ENCODE assay signal across 26 cellular contexts in the genomic region with DNA sequence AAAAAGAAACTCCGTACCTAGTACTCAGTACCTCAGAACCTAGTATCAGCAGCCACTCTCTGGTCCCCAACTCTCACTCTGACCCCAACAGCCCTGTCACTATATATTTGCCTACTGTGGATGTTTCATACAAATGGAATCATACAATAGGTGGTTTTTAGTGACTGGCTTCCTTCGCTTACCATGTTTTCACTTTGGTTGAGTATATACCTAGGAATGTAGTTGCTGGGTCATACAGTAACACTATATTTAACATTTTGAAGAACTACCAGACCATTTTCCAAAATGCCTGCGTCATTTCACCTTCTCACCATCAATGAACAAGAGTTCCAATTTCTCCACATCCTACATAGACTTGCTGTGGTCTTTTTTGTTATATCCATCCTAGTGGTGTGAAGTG.
"Had no signal": no experiment of that assay in that cellular context is flagged by ENCODE, and none has a peak within 500 bp of the region (broad histone marks: within the 10 kb centered on the region; RNA-seq: fewer than 3 reads in every experiment).

No MANE protein-coding gene starts in this region.

- H3K9ac ChIP-seq: neural progenitor cell had no signal

- H3K4me1 ChIP-seq: esophagus muscularis mucosa, gastrocnemius medialis, left ventricle myocardium inferior, lower lobe of right lung, suprapubic skin, thyroid gland, upper lobe of left lung, uterus had no signal

- DNase-seq: cortex of kidney; effector memory CD4-positive, alpha-beta T cell; gastrocnemius medialis; immature natural killer cell; left cardiac atrium; left ventricle myocardium inferior; lower lobe of right lung; mesenchymal stem cell; midbrain; nucleus accumbens; pancreas; right cardiac atrium; small intestine; stimulated activated CD4-positive, alpha-beta T cell treated with anti-CD3 and anti-CD28 coated beads, Interleukin-4, amount 100 ng/mL, for 1 hour; stimulated activated CD8-positive, alpha-beta memory T cell treated with anti-CD3 and anti-CD28 coated beads, Interleukin-4, amount 100 ng/mL, for 48 hours; stimulated activated naive CD8-positive, alpha-beta T cell treated with anti-CD3 and anti-CD28 coated beads, Interleukin-15, Interleukin-2, amounts not matched to agents 100 U/mL and 50 U/mL, for 24 hours; thyroid gland; upper lobe of left lung; uterus had no signal

- H3K9me3 Mint-ChIP-seq: immature natural killer cell; natural killer cell treated with Interleukin-12 subunit alpha and Interleukin-12 subunit beta and Interleukin-15 and Interleukin-18, amount 100 ng/mL, for 72 hours; neural progenitor cell had no signal

- ATAC-seq: gastrocnemius medialis; left cardiac atrium; lower lobe of right lung; natural killer cell treated with Interleukin-12 subunit alpha and Interleukin-12 subunit beta and Interleukin-15 and Interleukin-18, amount 100 ng/mL, for 72 hours; pancreas; right cardiac atrium; stimulated activated effector memory CD8-positive, alpha-beta T cell treated with anti-CD3 and anti-CD28 coated beads, Interleukin-12 subunit alpha, Interleukin-12 subunit beta, amount 100 ng/mL, for 72 hours; stimulated activated naive CD8-positive, alpha-beta T cell treated with anti-CD3 and anti-CD28 coated beads, Interleukin-15, Interleukin-2, amounts not matched to agents 100 U/mL and 50 U/mL, for 24 hours had no signal

- H3K9me3 ChIP-seq: esophagus muscularis mucosa, gastrocnemius medialis, left ventricle myocardium inferior, lower lobe of right lung, pancreas, suprapubic skin, thyroid gland, upper lobe of left lung, uterus had no signal

- H3K27ac ChIP-seq: epithelial cell of prostate, esophagus muscularis mucosa, gastrocnemius medialis, left ventricle myocardium inferior, lower lobe of right lung, neural progenitor cell, pancreas, suprapubic skin, thyroid gland, upper lobe of left lung, uterus had no signal

- H3K27me3 ChIP-seq: esophagus muscularis mucosa, gastrocnemius medialis, neural progenitor cell, pancreas, suprapubic skin, thyroid gland, upper lobe of left lung, uterus had no signal

- H3K36me3 Mint-ChIP-seq: natural killer cell treated with Interleukin-12 subunit alpha and Interleukin-12 subunit beta and Interleukin-15 and Interleukin-18, amount 100 ng/mL, for 72 hours; neural progenitor cell had no signal

- H3K4me3 Mint-ChIP-seq: immature natural killer cell; natural killer cell treated with Interleukin-12 subunit alpha and Interleukin-12 subunit beta and Interleukin-15 and Interleukin-18, amount 100 ng/mL, for 72 hours; neural progenitor cell; stimulated activated effector memory CD8-positive, alpha-beta T cell treated with anti-CD3 and anti-CD28 coated beads, Interleukin-12 subunit alpha, Interleukin-12 subunit beta, amount 100 ng/mL, for 72 hours had no signal

- H3K4me1 Mint-ChIP-seq: stimulated activated effector memory CD8-positive, alpha-beta T cell treated with anti-CD3 and anti-CD28 coated beads, Interleukin-12 subunit alpha, Interleukin-12 subunit beta, amount 100 ng/mL, for 72 hours had no signal

- H3K4me3 ChIP-seq: esophagus muscularis mucosa, gastrocnemius medialis, left ventricle myocardium inferior, lower lobe of right lung, neural progenitor cell, pancreas, suprapubic skin, thyroid gland, upper lobe of left lung, uterus had no signal

- H3K4me2 ChIP-seq: neural progenitor cell had no signal

- H3K27ac Mint-ChIP-seq: immature natural killer cell; natural killer cell treated with Interleukin-12 subunit alpha and Interleukin-12 subunit beta and Interleukin-15 and Interleukin-18, amount 100 ng/mL, for 72 hours; neural progenitor cell; progenitor cell of endocrine pancreas; stimulated activated effector memory CD8-positive, alpha-beta T cell treated with anti-CD3 and anti-CD28 coated beads, Interleukin-12 subunit alpha, Interleukin-12 subunit beta, amount 100 ng/mL, for 72 hours had no signal

- H3K36me3 ChIP-seq: esophagus muscularis mucosa, gastrocnemius medialis, left ventricle myocardium inferior, lower lobe of right lung, neural progenitor cell, pancreas, suprapubic skin, thyroid gland, upper lobe of left lung, uterus had no signal

- H3K27me3 Mint-ChIP-seq: natural killer cell treated with Interleukin-12 subunit alpha and Interleukin-12 subunit beta and Interleukin-15 and Interleukin-18, amount 100 ng/mL, for 72 hours; progenitor cell of endocrine pancreas had no signal

- H2AFZ ChIP-seq: neural progenitor cell had no signal
